Comparison of ENCODE assay signal across 16 cellular contexts in the genomic region with DNA sequence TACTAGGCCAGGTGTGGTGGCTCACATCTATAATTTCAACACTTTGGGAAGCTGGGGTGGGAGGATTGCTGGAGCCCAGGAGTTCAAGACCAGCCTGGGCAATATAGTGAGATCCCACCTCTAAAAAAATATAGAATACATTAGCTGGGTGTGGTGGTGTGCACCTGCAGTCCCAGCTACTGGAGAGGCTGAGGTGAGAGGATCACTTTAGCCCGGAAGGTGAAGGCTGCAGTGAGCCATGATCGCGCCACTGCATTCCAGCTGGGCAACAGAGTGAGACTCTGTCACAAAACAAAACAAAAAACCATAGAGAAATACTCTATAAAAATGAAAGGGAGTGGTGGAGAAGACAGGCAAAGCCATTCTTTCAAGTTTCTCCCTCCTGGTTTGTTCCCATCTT.
DNase-seq lines count a peak whose midpoint lies in the region; ATAC-seq, FAIRE-seq and TF ChIP-seq lines count a peak whose summit lies in the region.
"Had no signal": no experiment of that assay in that cellular context is flagged by ENCODE, and none has a peak within 500 bp of the region (broad histone marks: within the 10 kb centered on the region; RNA-seq: fewer than 3 reads in every experiment).

No MANE protein-coding gene starts in this region.

- H2BK5ac ChIP-seq in trophoblast cell (ENCODE audit: low read depth, low read length, poor library complexity) = no peak overlapping the region

- H3K9me3 Mint-ChIP-seq in GM23338 = no peaks in the 10 kb centered on the region
- H3K9me3 Mint-ChIP-seq: CD4-positive, alpha-beta T cell had no signal

- no peak for ATAC-seq in GM23338
- ATAC-seq in K562 = no peak

- no peak overlapping the region for H4K91ac ChIP-seq in trophoblast cell (ENCODE audit: low read depth, low read length)

- H3K18ac ChIP-seq in trophoblast cell (ENCODE audit: low read length) = no peak overlapping the region

- WGBS in K562 (ENCODE audit: insufficient coverage, low coverage, missing lambda C conversion rate) = 95% methylated on average over 3 of the region's 3 CpGs
- WGBS in trophoblast cell (ENCODE audit: extremely low coverage, insufficient coverage, insufficient read length) = no CpG with 5 or more reads among the region's 3 CpGs

- no peak for TF ChIP-seq CTCF in GM23338 (conservative IDR thresholded peaks at IDR 0.05; ENCODE audit: low read depth in 2 of 2)
- TF ChIP-seq CTCF in K562 (IDR thresholded peaks at IDR 0.05 in 2 of 3, conservative IDR thresholded peaks at IDR 0.05 in 1 of 3; ENCODE audit: insufficient read depth in 2 of 3, low read depth in 1 of 3, low read length in 3 of 3) = no peak
- TF ChIP-seq CTCF in GM10266 (IDR thresholded peaks at IDR 0.05; ENCODE audit: control insufficient read depth, insufficient read depth, low read depth, missing control alignments) = no peak

- H3K79me1 ChIP-seq in trophoblast cell (ENCODE audit: low read length) = no peaks in the 10 kb centered on the region

- no peaks in the 10 kb centered on the region for H3K27me3 Mint-ChIP-seq in GM23338 (ENCODE audit: insufficient read depth, low read depth, poor library complexity)
- H3K27me3 Mint-ChIP-seq: CD4-positive, alpha-beta T cell had no signal

- DNase-seq in GM23338 (ENCODE audit: low spot score) (no peak), K562 (ENCODE audit: extremely low read depth in 1 of 4, low spot score in 3 of 4) (no peak), left kidney (ENCODE audit: low read depth, low spot score) (peak; percentile 2), NCI-H2107 treated with DMSO at 0.1 percent for 48 hours (lab: John Stamatoyannopoulos, UW; ENCODE audit: unreplicated experiment) (no peak), GM10266 (ENCODE audit: extremely low spot score) (no peak), C1 segment of cervical spinal cord (lab: John Stamatoyannopoulos, UW) (no peak), trophoblast cell (no peak)
- DNase-seq: ACHN; Calu3; CD4-positive, alpha-beta T cell; DMS 273 treated with DMSO at 0.1 percent for 48 hours; GOT3 had no signal

- H3K4me1 ChIP-seq in GM23338 (ENCODE audit: insufficient read depth) (peaks cover under 1% of the 10 kb centered on the region), K562 (replicated peaks in 1 of 2; ENCODE audit: control insufficient read depth in 2 of 2, insufficient read depth in 2 of 2, low read length in 2 of 2) (no peaks in the 10 kb centered on the region), trophoblast cell (ENCODE audit: control insufficient read depth in 1 of 2, insufficient read depth in 2 of 2, low read length in 2 of 2) (no peaks in the 10 kb centered on the region)

- no peak overlapping the region for H4K8ac ChIP-seq in trophoblast cell (ENCODE audit: low read depth, low read length)

- H3K4me3 ChIP-seq in GM23338 = no peak overlapping the region
- H3K4me3 ChIP-seq in K562 = no peak overlapping the region
- H3K4me3 ChIP-seq in trophoblast cell (ENCODE audit: low read depth, low read length) = no peak overlapping the region
- H3K4me3 ChIP-seq: BLaER1 treated with 17β-estradiol and CSF1 and Interleukin-3, amounts not matched to agents 10 nM and 100 nM; HAP-1 had no signal

- H3K14ac ChIP-seq in trophoblast cell (ENCODE audit: low read length) = no peak overlapping the region

- no peak overlapping the region for H3K27ac Mint-ChIP-seq in GM23338

- no peak for TF ChIP-seq EP300 in Ishikawa (IDR thresholded peaks at IDR 0.05; ENCODE audit: borderline replicate concordance)
- no peak for TF ChIP-seq EP300 in K562 (IDR thresholded peaks at IDR 0.05; ENCODE audit: low read length)

- POLR2A ChIA-PET in K562 (lab: Yijun Ruan, JAX) = interaction anchor here (0.6 kb wide), 1 partner anchor 13 kb away, joined by 5 read pairs; no protein-coding TSS in a partner anchor

- H3K27me3 ChIP-seq in GM23338 (ENCODE audit: insufficient read depth) (no peaks in the 10 kb centered on the region), K562 (ENCODE audit: control insufficient read depth in 2 of 2, insufficient read depth in 2 of 2, low read length in 2 of 2) (no peaks in the 10 kb centered on the region), trophoblast cell (ENCODE audit: insufficient read depth, low read length) (no peaks in the 10 kb centered on the region)
- H3K27me3 ChIP-seq: BLaER1 treated with 17β-estradiol and CSF1 and Interleukin-3, amounts not matched to agents 10 nM and 100 nM had no signal

- H2AFZ ChIP-seq in GM23338 = no peak overlapping the region
- H2AFZ ChIP-seq in K562 (ENCODE audit: low read depth, low read length) = no peak overlapping the region
- H2AFZ ChIP-seq in trophoblast cell (ENCODE audit: insufficient read depth, low read length, poor library complexity) = no peak overlapping the region

- CTCF ChIA-PET in K562 (lab: Yijun Ruan, JAX; ENCODE audit: low intra/inter-chr PET ratio) = no interaction called here

- peaks cover 2% of the 10 kb centered on the region; the same call in 1 of the 2 replicates for H4K20me1 ChIP-seq in GM23338 (replicated peaks; ENCODE audit: insufficient read depth)
- no peaks in the 10 kb centered on the region for H4K20me1 ChIP-seq in K562 (replicated peaks; ENCODE audit: control insufficient read depth, insufficient read depth, low read length)

- no peak for TF ChIP-seq RAD21 in Ishikawa (IDR thresholded peaks at IDR 0.05; ENCODE audit: low read depth)
- no peak for TF ChIP-seq RAD21 in K562 (CRISPR knock-in tag; conservative IDR thresholded peaks at IDR 0.05 in 1 of 2, IDR thresholded peaks at IDR 0.05 in 1 of 2)

- H3K79me2 ChIP-seq in GM23338 (replicated peaks; ENCODE audit: insufficient read depth) = no peaks in the 10 kb centered on the region; the same call in 1 of the 2 replicates
- 0 out of 3 replicates have a peak, but pooled peaks cover 2% of the 10 kb centered on the region for H3K79me2 ChIP-seq in K562 (ENCODE audit: control insufficient read depth, insufficient read depth, low read length)
- no peaks in the 10 kb centered on the region for H3K79me2 ChIP-seq in trophoblast cell (ENCODE audit: control insufficient read depth, insufficient read depth, low read length, poor library complexity)

- H2BK12ac ChIP-seq in trophoblast cell (ENCODE audit: low read length) = no peak overlapping the region

- H3K4me2 ChIP-seq in GM23338 (no peak overlapping the region), K562 (ENCODE audit: insufficient read depth, low read length) (no peak overlapping the region), trophoblast cell (ENCODE audit: low read length) (no peak overlapping the region)
- H3K4me2 ChIP-seq: BLaER1 treated with 17β-estradiol and CSF1 and Interleukin-3, amounts not matched to agents 10 nM and 100 nM had no signal

- no peak overlapping the region for H3K4me3 Mint-ChIP-seq in GM23338
- H3K4me3 Mint-ChIP-seq: CD4-positive, alpha-beta T cell had no signal

- in situ Hi-C loops in K562 (cut with MboI) = no loop called here

- no peak overlapping the region for H3K9ac ChIP-seq in K562 (ENCODE audit: insufficient read depth in 1 of 2, low read depth in 2 of 2, low read length in 2 of 2)
- no peak overlapping the region for H3K9ac ChIP-seq in trophoblast cell (ENCODE audit: low read length)
- H3K9ac ChIP-seq: BLaER1 treated with 17β-estradiol and CSF1 and Interleukin-3, amounts not matched to agents 10 nM and 100 nM had no signal

- H3K36me3 Mint-ChIP-seq in GM23338 (ENCODE audit: low read depth) = no peaks in the 10 kb centered on the region

- H3K9me3 ChIP-seq in K562 (replicated peaks; ENCODE audit: control insufficient read depth, insufficient read depth, low read depth, low read length) = no peaks in the 10 kb centered on the region
- no peaks in the 10 kb centered on the region for H3K9me3 ChIP-seq in trophoblast cell (ENCODE audit: insufficient read depth, low read depth, low read length)
- H3K9me3 ChIP-seq: BLaER1 treated with 17β-estradiol and CSF1 and Interleukin-3, amounts not matched to agents 10 nM and 100 nM; HAP-1 had no signal

- H4K12ac ChIP-seq in trophoblast cell (ENCODE audit: low read depth, low read length) = no peak overlapping the region

- H3K9me2 ChIP-seq in GM23338 (ENCODE audit: insufficient read depth) = no peaks in the 10 kb centered on the region

- FAIRE-seq in K562 (lab: Jason Lieb, UNC) = no peak
- FAIRE-seq: GM12891 had no signal

- no peaks in the 10 kb centered on the region for H3K36me3 ChIP-seq in GM23338 (ENCODE audit: insufficient read depth)
- H3K36me3 ChIP-seq in K562 (ENCODE audit: control insufficient read depth, insufficient read depth, low read length) = peaks cover 43% of the 10 kb centered on the region
- no peaks in the 10 kb centered on the region for H3K36me3 ChIP-seq in trophoblast cell (ENCODE audit: control insufficient read depth in 1 of 2, insufficient read depth in 2 of 2, low read length in 2 of 2)
- H3K36me3 ChIP-seq: HAP-1 had no signal

- H3K27ac ChIP-seq in GM23338 (ENCODE audit: low read depth) (peak overlapping the region; percentile 22; the same call in 1 of the 2 replicates), K562 (ENCODE audit: extremely low read depth, low read depth, low read length) (no peak overlapping the region), trophoblast cell (ENCODE audit: low read depth, low read length) (no peak overlapping the region)
- H3K27ac ChIP-seq: BLaER1 treated with 17β-estradiol and CSF1 and Interleukin-3, amounts not matched to agents 10 nM and 100 nM had no signal

- peaks cover 1% of the 10 kb centered on the region for H3K4me1 Mint-ChIP-seq in GM23338

- no peak overlapping the region for H2BK120ac ChIP-seq in trophoblast cell (ENCODE audit: insufficient read depth, low read length, poor library complexity)

- intact Hi-C loops in K562 (cut with micrococcal nuclease) = no loop called here

- H3F3A ChIP-seq in GM23338 (replicated peaks; ENCODE audit: low read depth) = no peaks in the 10 kb centered on the region

- H3K23ac ChIP-seq in trophoblast cell (ENCODE audit: low read length) = no peak overlapping the region

- no peaks in the 10 kb centered on the region for H3K9me1 ChIP-seq in K562 (ENCODE audit: control insufficient read depth, insufficient read depth, low read length)

- no peak overlapping the region for H2AK5ac ChIP-seq in trophoblast cell (ENCODE audit: low read length)

- TF ChIP-seq POLR2A in K562 (conservative IDR thresholded peaks at IDR 0.05) = no peak

- H3K4ac ChIP-seq in trophoblast cell (ENCODE audit: low read depth, low read length) = no peak overlapping the region

- BruUV-seq in K562 (replicated peaks; lab: Mats Ljungman, UMichigan) = no TSS peak

TF ChIP-seq in GM23338, 12 proteins besides CTCF, POLR2A, EP300 and RAD21 (continues in another document):
- TF ChIP-seq STAT1 (IDR thresholded peaks at IDR 0.05; ENCODE audit: unreplicated experiment) = no peak
- TF ChIP-seq ZNF114 (CRISPR knock-in tag; IDR thresholded peaks at IDR 0.05) = no peak
- TF ChIP-seq NANOG (IDR thresholded peaks at IDR 0.05; ENCODE audit: borderline replicate concordance) = no peak

TF ChIP-seq in Ishikawa, 13 proteins besides CTCF, POLR2A, EP300 and RAD21 (continues in another document):
- TF ChIP-seq, protein P1, sequence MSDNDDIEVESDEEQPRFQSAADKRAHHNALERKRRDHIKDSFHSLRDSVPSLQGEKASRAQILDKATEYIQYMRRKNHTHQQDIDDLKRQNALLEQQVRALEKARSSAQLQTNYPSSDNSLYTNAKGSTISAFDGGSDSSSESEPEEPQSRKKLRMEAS (IDR thresholded peaks at IDR 0.05) = no peak

TF ChIP-seq in K562, 482 proteins besides CTCF, POLR2A, EP300 and RAD21 (continues in another document):
- TF ChIP-seq ZNF121 (CRISPR knock-in tag; conservative IDR thresholded peaks at IDR 0.05) = peak; percentile 41
- TF ChIP-seq PYGO2 (tag; IDR thresholded peaks at IDR 0.05) = no peak
- no peak for TF ChIP-seq MTA3 (IDR thresholded peaks at IDR 0.05; ENCODE audit: borderline replicate concordance)
